1 cellular context compared by ENCODE assay signal in the genomic region with DNA sequence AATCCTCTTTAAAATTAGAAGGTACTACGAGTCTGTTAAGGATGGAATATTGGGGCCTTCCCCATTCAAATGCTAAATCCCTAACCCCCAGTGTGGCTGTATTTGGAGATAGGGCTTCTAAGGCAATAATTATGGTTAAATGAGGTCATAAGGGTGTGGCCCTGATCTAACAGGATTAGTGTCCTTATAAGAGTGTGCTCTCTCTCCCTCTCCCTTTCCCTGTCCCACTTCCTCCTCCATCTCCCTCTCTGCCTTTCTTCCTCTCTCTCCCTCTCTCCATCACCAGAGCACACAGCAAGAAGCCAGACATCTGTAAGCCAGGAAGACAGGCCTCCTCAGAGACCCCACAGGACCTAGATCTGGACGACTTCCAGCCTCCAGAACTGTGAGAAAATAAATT.
TF ChIP-seq lines count a peak whose summit lies in the region.

No MANE protein-coding gene starts in this region.

TF ChIP-seq in K562, 482 proteins besides CTCF, POLR2A, EP300 and RAD21 (continued from another document and continues in another):
- no peak for TF ChIP-seq FUS (optimal IDR thresholded peaks at IDR 0.05; ENCODE audit: low read depth, low read length)
- TF ChIP-seq ZNF668 (CRISPR knock-in tag; IDR thresholded peaks at IDR 0.05), result no peak
- TF ChIP-seq CTBP1 (IDR thresholded peaks at IDR 0.05; ENCODE audit: borderline replicate concordance), result peak; percentile 43; the same call in 1 of the 2 replicates
- TF ChIP-seq NUFIP1 (IDR thresholded peaks at IDR 0.05; ENCODE audit: partially characterized antibody), result no peak
- no peak for TF ChIP-seq ATF1 (CRISPR knock-in tag; IDR thresholded peaks at IDR 0.05)
- TF ChIP-seq ATF1 (tag; IDR thresholded peaks at IDR 0.05), result peak; percentile 49
- TF ChIP-seq RUNX1 (IDR thresholded peaks at IDR 0.05; ENCODE audit: low read depth), result no peak
- TF ChIP-seq ZNF75A (CRISPR knock-in tag; IDR thresholded peaks at IDR 0.05), result no peak
- TF ChIP-seq, protein P1, sequence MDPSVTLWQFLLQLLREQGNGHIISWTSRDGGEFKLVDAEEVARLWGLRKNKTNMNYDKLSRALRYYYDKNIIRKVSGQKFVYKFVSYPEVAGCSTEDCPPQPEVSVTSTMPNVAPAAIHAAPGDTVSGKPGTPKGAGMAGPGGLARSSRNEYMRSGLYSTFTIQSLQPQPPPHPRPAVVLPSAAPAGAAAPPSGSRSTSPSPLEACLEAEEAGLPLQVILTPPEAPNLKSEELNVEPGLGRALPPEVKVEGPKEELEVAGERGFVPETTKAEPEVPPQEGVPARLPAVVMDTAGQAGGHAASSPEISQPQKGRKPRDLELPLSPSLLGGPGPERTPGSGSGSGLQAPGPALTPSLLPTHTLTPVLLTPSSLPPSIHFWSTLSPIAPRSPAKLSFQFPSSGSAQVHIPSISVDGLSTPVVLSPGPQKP (CRISPR knock-in tag; IDR thresholded peaks at IDR 0.05), result no peak
- TF ChIP-seq, protein P2, sequence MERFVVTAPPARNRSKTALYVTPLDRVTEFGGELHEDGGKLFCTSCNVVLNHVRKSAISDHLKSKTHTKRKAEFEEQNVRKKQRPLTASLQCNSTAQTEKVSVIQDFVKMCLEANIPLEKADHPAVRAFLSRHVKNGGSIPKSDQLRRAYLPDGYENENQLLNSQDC (CRISPR knock-in tag; IDR thresholded peaks at IDR 0.05), result no peak
- no peak for TF ChIP-seq RBBP5 (IDR thresholded peaks at IDR 0.05; ENCODE audit: borderline replicate concordance, insufficient read depth, low read length, poor library complexity, severe bottlenecking)
- TF ChIP-seq ZNF239 (CRISPR knock-in tag; IDR thresholded peaks at IDR 0.05), result no peak
- TF ChIP-seq, protein P3, sequence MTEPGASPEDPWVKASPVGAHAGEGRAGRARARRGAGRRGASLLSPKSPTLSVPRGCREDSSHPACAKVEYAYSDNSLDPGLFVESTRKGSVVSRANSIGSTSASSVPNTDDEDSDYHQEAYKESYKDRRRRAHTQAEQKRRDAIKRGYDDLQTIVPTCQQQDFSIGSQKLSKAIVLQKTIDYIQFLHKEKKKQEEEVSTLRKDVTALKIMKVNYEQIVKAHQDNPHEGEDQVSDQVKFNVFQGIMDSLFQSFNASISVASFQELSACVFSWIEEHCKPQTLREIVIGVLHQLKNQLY (CRISPR knock-in tag; conservative IDR thresholded peaks at IDR 0.05), result no peak
- TF ChIP-seq ARNT (IDR thresholded peaks at IDR 0.05), result no peak
- no peak for TF ChIP-seq SRSF7 (optimal IDR thresholded peaks at IDR 0.05; ENCODE audit: low read depth, low read length)
- no peak for TF ChIP-seq E2F3 (CRISPR knock-in tag; IDR thresholded peaks at IDR 0.05)
- TF ChIP-seq POLR2AphosphoS2 (IDR thresholded peaks at IDR 0.05; ENCODE audit: low read length), result no peak
- TF ChIP-seq TBP (optimal IDR thresholded peaks at IDR 0.05; ENCODE audit: low read depth, low read length), result peak; percentile 73
- no peak for TF ChIP-seq HCFC1 (IDR thresholded peaks at IDR 0.05; ENCODE audit: low read depth, low read length)
- TF ChIP-seq, protein P4, sequence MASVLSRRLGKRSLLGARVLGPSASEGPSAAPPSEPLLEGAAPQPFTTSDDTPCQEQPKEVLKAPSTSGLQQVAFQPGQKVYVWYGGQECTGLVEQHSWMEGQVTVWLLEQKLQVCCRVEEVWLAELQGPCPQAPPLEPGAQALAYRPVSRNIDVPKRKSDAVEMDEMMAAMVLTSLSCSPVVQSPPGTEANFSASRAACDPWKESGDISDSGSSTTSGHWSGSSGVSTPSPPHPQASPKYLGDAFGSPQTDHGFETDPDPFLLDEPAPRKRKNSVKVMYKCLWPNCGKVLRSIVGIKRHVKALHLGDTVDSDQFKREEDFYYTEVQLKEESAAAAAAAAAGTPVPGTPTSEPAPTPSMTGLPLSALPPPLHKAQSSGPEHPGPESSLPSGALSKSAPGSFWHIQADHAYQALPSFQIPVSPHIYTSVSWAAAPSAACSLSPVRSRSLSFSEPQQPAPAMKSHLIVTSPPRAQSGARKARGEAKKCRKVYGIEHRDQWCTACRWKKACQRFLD (CRISPR knock-in tag; IDR thresholded peaks at IDR 0.05), result 0 out of 2 replicates have a peak, but pooled peaks have one; percentile 26
- TF ChIP-seq, protein P5, sequence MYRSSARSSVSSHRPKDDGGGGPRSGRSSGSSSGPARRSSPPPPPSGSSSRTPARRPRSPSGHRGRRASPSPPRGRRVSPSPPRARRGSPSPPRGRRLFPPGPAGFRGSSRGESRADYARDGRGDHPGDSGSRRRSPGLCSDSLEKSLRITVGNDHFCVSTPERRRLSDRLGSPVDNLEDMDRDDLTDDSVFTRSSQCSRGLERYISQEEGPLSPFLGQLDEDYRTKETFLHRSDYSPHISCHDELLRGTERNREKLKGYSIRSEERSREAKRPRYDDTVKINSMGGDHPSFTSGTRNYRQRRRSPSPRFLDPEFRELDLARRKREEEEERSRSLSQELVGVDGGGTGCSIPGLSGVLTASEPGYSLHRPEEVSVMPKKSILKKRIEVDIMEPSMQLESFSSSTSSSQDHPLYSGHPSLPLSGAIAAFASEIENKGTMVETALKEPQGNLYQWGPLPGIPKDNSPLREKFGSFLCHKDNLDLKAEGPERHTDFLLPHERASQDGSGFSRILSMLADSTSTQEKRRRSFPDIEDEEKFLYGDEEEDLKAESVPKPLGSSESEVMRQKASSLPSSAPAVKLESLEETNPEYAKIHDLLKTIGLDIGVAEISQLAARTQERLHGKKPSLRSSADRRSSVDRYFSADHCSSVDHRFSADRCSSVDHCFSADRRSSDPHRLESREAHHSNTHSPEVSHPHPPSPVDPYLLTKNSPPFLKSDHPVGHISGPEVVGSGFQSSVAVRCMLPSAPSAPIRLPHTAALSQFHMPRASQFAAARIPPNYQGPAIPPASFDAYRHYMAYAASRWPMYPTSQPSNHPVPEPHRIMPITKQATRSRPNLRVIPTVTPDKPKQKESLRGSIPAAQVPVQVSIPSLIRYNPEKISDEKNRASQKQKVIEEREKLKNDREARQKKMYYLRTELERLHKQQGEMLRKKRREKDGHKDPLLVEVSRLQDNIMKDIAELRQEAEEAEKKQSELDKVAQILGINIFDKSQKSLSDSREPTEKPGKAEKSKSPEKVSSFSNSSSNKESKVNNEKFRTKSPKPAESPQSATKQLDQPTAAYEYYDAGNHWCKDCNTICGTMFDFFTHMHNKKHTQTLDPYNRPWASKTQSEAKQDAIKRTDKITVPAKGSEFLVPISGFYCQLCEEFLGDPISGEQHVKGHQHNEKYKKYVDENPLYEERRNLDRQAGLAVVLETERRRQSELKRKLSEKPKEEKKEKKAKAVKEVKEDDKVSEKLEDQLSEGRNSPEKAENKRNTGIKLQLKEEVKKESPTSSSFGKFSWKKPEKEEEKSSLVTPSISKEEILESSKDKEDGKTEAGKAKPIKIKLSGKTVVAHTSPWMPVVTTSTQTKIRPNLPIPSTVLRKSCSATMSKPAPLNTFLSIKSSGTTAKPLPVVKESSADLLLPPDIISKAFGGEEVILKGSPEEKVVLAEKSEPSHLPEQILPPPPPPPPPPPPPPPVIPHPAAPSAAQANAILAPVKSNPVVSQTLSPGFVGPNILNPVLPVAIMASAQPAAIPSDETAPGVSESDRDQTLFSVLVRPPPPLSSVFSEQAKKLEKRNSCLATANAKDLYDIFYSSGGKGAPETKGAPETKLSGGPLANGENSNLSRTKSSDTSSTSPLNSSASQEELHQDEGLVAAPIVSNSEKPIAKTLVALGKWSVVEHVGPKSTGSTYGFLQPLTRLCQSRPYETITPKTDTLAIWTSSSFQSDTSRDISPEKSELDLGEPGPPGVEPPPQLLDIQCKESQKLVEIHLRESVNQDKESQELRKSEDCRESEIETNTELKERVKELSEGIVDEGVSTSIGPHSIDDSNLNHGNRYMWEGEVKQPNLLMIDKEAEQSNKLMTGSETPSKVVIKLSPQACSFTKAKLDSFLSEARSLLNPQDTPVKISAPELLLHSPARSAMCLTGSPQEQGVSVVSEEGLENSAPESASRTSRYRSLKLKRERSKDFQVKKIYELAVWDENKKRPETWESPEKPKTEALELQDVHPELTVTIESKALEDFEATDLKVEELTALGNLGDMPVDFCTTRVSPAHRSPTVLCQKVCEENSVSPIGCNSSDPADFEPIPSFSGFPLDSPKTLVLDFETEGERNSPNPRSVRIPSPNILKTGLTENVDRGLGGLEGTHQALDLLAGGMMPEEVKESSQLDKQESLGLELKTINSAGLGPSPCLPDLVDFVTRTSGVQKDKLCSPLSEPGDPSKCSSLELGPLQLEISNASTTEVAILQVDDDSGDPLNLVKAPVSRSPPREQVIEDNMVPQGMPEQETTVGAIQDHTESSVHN (IDR thresholded peaks at IDR 0.05; ENCODE audit: borderline replicate concordance in 1 of 2, low read depth in 1 of 2), result no peak
- TF ChIP-seq CHD1 (IDR thresholded peaks at IDR 0.05; ENCODE audit: low read length), result no peak
- TF ChIP-seq ZNF707 (CRISPR knock-in tag; conservative IDR thresholded peaks at IDR 0.05), result no peak
- TF ChIP-seq ZNF165 (CRISPR knock-in tag; IDR thresholded peaks at IDR 0.05; ENCODE audit: borderline replicate concordance), result no peak
- TF ChIP-seq ARID2 (IDR thresholded peaks at IDR 0.05), result no peak
- TF ChIP-seq ZNF124 (CRISPR knock-in tag; IDR thresholded peaks at IDR 0.05), result no peak
- peak; percentile 77 for TF ChIP-seq ARID1B (IDR thresholded peaks at IDR 0.05)
- TF ChIP-seq U2AF1 (optimal IDR thresholded peaks at IDR 0.05; ENCODE audit: low read depth, low read length), result no peak
- TF ChIP-seq HDAC2 (IDR thresholded peaks at IDR 0.05), result 0 out of 2 replicates have a peak, but pooled peaks have one; percentile 35
- no peak for TF ChIP-seq PHTF2 (CRISPR knock-in tag; IDR thresholded peaks at IDR 0.05)
- TF ChIP-seq TCF3 (CRISPR knock-in tag; IDR thresholded peaks at IDR 0.05), result no peak; the same call in 1 of the 2 replicates
- peak; percentile 33 for TF ChIP-seq NEUROD1 (IDR thresholded peaks at IDR 0.05; ENCODE audit: borderline replicate concordance, low read depth, low read length, partially characterized antibody)
- no peak for TF ChIP-seq ZNF282 (CRISPR knock-in tag; IDR thresholded peaks at IDR 0.05)
- peak; percentile 73 for TF ChIP-seq DPF2 (IDR thresholded peaks at IDR 0.05)
- TF ChIP-seq NR2C2 (CRISPR knock-in tag; IDR thresholded peaks at IDR 0.05), result no peak
- TF ChIP-seq NR2C2 (tag; IDR thresholded peaks at IDR 0.05), result no peak
- peak; percentile 50; the same call in 1 of the 2 replicates for TF ChIP-seq CREM (IDR thresholded peaks at IDR 0.05; ENCODE audit: low read depth)
- TF ChIP-seq POLR3A (IDR thresholded peaks at IDR 0.05; ENCODE audit: borderline replicate concordance, extremely low read depth, insufficient read depth, insufficient read length), result no peak
- TF ChIP-seq, protein P6, sequence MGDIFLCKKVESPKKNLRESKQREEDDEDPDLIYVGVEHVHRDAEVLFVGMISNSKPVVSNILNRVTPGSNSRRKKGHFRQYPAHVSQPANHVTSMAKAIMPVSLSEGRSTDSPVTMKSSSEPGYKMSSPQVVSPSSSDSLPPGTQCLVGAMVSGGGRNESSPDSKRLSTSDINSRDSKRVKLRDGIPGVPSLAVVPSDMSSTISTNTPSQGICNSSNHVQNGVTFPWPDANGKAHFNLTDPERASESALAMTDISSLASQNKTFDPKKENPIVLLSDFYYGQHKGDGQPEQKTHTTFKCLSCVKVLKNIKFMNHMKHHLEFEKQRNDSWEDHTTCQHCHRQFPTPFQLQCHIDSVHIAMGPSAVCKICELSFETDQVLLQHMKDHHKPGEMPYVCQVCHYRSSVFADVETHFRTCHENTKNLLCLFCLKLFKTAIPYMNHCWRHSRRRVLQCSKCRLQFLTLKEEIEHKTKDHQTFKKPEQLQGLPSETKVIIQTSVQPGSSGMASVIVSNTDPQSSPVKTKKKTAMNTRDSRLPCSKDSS (IDR thresholded peaks at IDR 0.05; ENCODE audit: low read depth, partially characterized antibody), result no peak
- TF ChIP-seq, protein P7, sequence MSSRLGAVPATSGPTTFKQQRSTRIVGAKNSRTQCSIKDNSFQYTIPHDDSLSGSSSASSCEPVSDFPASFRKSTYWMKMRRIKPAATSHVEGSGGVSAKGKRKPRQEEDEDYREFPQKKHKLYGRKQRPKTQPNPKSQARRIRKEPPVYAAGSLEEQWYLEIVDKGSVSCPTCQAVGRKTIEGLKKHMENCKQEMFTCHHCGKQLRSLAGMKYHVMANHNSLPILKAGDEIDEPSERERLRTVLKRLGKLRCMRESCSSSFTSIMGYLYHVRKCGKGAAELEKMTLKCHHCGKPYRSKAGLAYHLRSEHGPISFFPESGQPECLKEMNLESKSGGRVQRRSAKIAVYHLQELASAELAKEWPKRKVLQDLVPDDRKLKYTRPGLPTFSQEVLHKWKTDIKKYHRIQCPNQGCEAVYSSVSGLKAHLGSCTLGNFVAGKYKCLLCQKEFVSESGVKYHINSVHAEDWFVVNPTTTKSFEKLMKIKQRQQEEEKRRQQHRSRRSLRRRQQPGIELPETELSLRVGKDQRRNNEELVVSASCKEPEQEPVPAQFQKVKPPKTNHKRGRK (tag; IDR thresholded peaks at IDR 0.05), result no peak
- TF ChIP-seq ATF7 (IDR thresholded peaks at IDR 0.05), result peak; percentile 87
- peak; percentile 67; the same call in 1 of the 2 replicates for TF ChIP-seq SPI1 (IDR thresholded peaks at IDR 0.05; ENCODE audit: borderline replicate concordance, low read depth, low read length)
- peak; percentile 48; the same call in 1 of the 2 replicates for TF ChIP-seq SMARCE1 (IDR thresholded peaks at IDR 0.05)
- no peak for TF ChIP-seq ZNF444 (CRISPR knock-in tag; IDR thresholded peaks at IDR 0.05)
- TF ChIP-seq HNRNPUL1 (IDR thresholded peaks at IDR 0.05; ENCODE audit: low read length), result no peak
- TF ChIP-seq, protein P8, sequence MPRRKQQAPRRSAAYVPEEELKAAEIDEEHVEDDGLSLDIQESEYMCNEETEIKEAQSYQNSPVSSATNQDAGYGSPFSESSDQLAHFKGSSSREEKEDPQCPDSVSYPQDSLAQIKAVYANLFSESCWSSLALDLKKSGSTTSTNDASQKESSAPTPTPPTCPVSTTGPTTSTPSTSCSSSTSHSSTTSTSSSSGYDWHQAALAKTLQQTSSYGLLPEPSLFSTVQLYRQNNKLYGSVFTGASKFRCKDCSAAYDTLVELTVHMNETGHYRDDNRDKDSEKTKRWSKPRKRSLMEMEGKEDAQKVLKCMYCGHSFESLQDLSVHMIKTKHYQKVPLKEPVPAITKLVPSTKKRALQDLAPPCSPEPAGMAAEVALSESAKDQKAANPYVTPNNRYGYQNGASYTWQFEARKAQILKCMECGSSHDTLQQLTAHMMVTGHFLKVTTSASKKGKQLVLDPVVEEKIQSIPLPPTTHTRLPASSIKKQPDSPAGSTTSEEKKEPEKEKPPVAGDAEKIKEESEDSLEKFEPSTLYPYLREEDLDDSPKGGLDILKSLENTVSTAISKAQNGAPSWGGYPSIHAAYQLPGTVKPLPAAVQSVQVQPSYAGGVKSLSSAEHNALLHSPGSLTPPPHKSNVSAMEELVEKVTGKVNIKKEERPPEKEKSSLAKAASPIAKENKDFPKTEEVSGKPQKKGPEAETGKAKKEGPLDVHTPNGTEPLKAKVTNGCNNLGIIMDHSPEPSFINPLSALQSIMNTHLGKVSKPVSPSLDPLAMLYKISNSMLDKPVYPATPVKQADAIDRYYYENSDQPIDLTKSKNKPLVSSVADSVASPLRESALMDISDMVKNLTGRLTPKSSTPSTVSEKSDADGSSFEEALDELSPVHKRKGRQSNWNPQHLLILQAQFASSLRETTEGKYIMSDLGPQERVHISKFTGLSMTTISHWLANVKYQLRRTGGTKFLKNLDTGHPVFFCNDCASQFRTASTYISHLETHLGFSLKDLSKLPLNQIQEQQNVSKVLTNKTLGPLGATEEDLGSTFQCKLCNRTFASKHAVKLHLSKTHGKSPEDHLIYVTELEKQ (CRISPR knock-in tag; IDR thresholded peaks at IDR 0.05), result no peak
- TF ChIP-seq ERF (CRISPR knock-in tag; IDR thresholded peaks at IDR 0.05), result no peak
